ENCODE assay signal across 1 cellular context in the genomic region with DNA sequence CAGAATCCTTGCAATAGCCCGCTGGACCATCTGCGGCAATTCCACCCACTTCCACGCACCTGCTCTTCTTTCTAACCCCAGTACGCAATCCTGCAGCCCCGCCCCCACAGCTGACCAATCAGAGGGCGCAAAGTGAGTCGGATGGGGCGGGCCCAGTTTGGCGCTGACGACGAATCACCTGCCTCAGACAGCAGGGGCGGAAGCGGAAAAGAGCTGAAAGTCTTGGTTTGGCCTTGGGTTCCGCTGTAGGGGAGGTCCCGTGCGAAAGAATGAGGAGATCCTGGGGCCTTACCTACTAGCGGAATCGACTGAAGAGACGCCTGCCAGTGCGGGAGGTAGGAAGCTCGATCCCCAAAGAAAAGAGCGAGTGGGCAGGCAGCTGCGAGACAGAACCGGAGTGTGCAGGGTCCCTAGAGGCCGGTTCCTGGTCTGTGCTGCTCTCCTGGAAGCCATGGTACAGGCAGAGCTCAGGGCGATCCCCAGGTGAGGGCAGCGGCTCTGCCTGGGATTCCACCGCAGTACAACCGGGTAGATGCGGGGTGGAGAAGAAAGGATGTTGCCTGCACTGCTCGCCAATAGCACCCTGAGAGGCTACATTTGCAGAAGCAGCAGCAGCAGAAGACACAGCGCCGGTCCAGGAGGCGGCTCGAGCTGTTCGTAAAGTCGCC.
TF ChIP-seq lines count a peak whose summit lies in the region.

TMEM184C (plus strand) TSS at position 225 of the 668 bp plus-strand sequence. CDS start 560 bp downstream, outside the sequence.

TF ChIP-seq in HepG2, 621 proteins besides CTCF, POLR2A, EP300 and RAD21 (continued from another document and continues in another):
- TF ChIP-seq ZNF280B (CRISPR knock-in tag; IDR thresholded peaks at IDR 0.05; ENCODE audit: borderline replicate concordance) (peak; percentile 77; the same call in 1 of the 2 replicates), DRAP1 (CRISPR knock-in tag; IDR thresholded peaks at IDR 0.05) (peak; percentile 84), HCFC1 (IDR thresholded peaks at IDR 0.05; ENCODE audit: low read depth, low read length) (0 out of 2 replicates have a peak, but pooled peaks have one; percentile 20), PRDM10 (CRISPR knock-in tag; IDR thresholded peaks at IDR 0.05; ENCODE audit: low read depth) (no peak), ZNF780A (CRISPR knock-in tag; IDR thresholded peaks at IDR 0.05) (no peak), TEAD3 (CRISPR knock-in tag; optimal IDR thresholded peaks at IDR 0.05; ENCODE audit: borderline replicate concordance) (no peak), ZFP36 (IDR thresholded peaks at IDR 0.05; ENCODE audit: borderline replicate concordance, low read depth, low read length, partially characterized antibody) (no peak), ZSCAN9 (CRISPR knock-in tag; IDR thresholded peaks at IDR 0.05; ENCODE audit: borderline replicate concordance) (0 out of 2 replicates have a peak, but pooled peaks have one; percentile 34), CENPBD1 (CRISPR knock-in tag; IDR thresholded peaks at IDR 0.05; ENCODE audit: borderline replicate concordance, low read depth) (no peak), GATAD2A (CRISPR knock-in tag; IDR thresholded peaks at IDR 0.05) (no peak), CCAR2 (optimal IDR thresholded peaks at IDR 0.05; ENCODE audit: low read depth, low read length) (no peak), ZFAT (CRISPR knock-in tag; conservative IDR thresholded peaks at IDR 0.05) (no peak), ZNF562 (CRISPR knock-in tag; IDR thresholded peaks at IDR 0.05; ENCODE audit: borderline replicate concordance) (no peak), ZNF550 (CRISPR knock-in tag; IDR thresholded peaks at IDR 0.05; ENCODE audit: borderline replicate concordance) (0 out of 2 replicates have a peak, but pooled peaks have one; percentile 51), HMGXB3 (CRISPR knock-in tag; IDR thresholded peaks at IDR 0.05; ENCODE audit: borderline replicate concordance) (no peak), ZNF335 (CRISPR knock-in tag; IDR thresholded peaks at IDR 0.05) (no peak), ZNF776 (CRISPR knock-in tag; IDR thresholded peaks at IDR 0.05) (no peak), TEAD2 (CRISPR knock-in tag; IDR thresholded peaks at IDR 0.05) (no peak), NFKBIZ (CRISPR knock-in tag; IDR thresholded peaks at IDR 0.05) (no peak), ZNF670 (CRISPR knock-in tag; IDR thresholded peaks at IDR 0.05; ENCODE audit: borderline replicate concordance) (no peak), ZSCAN20 (CRISPR knock-in tag; IDR thresholded peaks at IDR 0.05; ENCODE audit: borderline replicate concordance) (no peak), NONO (IDR thresholded peaks at IDR 0.05) (no peak), NONO (CRISPR knock-in tag; conservative IDR thresholded peaks at IDR 0.05) (peak; percentile 33; the same call in 1 of the 2 replicates), ZNF782 (CRISPR knock-in tag; IDR thresholded peaks at IDR 0.05; ENCODE audit: borderline replicate concordance) (peak; percentile 47; the same call in 1 of the 2 replicates), IRF2 (CRISPR knock-in tag; IDR thresholded peaks at IDR 0.05) (peak; percentile 32; the same call in 1 of the 2 replicates), RARG (CRISPR knock-in tag; IDR thresholded peaks at IDR 0.05; ENCODE audit: low read depth) (no peak), ZNF354B (CRISPR knock-in tag; IDR thresholded peaks at IDR 0.05) (0 out of 2 replicates have a peak, but pooled peaks have one; percentile 20), RELA (CRISPR knock-in tag; IDR thresholded peaks at IDR 0.05) (no peak), ZNF589 (CRISPR knock-in tag; conservative IDR thresholded peaks at IDR 0.05) (no peak), SP2 (CRISPR knock-in tag; IDR thresholded peaks at IDR 0.05) (peak; percentile 95)
- TF ChIP-seq, protein P1, sequence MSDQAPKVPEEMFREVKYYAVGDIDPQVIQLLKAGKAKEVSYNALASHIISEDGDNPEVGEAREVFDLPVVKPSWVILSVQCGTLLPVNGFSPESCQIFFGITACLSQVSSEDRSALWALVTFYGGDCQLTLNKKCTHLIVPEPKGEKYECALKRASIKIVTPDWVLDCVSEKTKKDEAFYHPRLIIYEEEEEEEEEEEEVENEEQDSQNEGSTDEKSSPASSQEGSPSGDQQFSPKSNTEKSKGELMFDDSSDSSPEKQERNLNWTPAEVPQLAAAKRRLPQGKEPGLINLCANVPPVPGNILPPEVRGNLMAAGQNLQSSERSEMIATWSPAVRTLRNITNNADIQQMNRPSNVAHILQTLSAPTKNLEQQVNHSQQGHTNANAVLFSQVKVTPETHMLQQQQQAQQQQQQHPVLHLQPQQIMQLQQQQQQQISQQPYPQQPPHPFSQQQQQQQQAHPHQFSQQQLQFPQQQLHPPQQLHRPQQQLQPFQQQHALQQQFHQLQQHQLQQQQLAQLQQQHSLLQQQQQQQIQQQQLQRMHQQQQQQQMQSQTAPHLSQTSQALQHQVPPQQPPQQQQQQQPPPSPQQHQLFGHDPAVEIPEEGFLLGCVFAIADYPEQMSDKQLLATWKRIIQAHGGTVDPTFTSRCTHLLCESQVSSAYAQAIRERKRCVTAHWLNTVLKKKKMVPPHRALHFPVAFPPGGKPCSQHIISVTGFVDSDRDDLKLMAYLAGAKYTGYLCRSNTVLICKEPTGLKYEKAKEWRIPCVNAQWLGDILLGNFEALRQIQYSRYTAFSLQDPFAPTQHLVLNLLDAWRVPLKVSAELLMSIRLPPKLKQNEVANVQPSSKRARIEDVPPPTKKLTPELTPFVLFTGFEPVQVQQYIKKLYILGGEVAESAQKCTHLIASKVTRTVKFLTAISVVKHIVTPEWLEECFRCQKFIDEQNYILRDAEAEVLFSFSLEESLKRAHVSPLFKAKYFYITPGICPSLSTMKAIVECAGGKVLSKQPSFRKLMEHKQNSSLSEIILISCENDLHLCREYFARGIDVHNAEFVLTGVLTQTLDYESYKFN (CRISPR knock-in tag; conservative IDR thresholded peaks at IDR 0.05), result 0 out of 2 replicates have a peak, but pooled peaks have one; percentile 18
- TF ChIP-seq, protein P2, sequence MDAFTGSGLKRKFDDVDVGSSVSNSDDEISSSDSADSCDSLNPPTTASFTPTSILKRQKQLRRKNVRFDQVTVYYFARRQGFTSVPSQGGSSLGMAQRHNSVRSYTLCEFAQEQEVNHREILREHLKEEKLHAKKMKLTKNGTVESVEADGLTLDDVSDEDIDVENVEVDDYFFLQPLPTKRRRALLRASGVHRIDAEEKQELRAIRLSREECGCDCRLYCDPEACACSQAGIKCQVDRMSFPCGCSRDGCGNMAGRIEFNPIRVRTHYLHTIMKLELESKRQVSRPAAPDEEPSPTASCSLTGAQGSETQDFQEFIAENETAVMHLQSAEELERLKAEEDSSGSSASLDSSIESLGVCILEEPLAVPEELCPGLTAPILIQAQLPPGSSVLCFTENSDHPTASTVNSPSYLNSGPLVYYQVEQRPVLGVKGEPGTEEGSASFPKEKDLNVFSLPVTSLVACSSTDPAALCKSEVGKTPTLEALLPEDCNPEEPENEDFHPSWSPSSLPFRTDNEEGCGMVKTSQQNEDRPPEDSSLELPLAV (CRISPR knock-in tag; conservative IDR thresholded peaks at IDR 0.05; ENCODE audit: low read depth), result no peak
- TF ChIP-seq, protein P3, sequence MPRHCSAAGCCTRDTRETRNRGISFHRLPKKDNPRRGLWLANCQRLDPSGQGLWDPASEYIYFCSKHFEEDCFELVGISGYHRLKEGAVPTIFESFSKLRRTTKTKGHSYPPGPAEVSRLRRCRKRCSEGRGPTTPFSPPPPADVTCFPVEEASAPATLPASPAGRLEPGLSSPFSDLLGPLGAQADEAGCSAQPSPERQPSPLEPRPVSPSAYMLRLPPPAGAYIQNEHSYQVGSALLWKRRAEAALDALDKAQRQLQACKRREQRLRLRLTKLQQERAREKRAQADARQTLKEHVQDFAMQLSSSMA (CRISPR knock-in tag; IDR thresholded peaks at IDR 0.05), result 0 out of 2 replicates have a peak, but pooled peaks have one; percentile 51
- TF ChIP-seq, protein P4, sequence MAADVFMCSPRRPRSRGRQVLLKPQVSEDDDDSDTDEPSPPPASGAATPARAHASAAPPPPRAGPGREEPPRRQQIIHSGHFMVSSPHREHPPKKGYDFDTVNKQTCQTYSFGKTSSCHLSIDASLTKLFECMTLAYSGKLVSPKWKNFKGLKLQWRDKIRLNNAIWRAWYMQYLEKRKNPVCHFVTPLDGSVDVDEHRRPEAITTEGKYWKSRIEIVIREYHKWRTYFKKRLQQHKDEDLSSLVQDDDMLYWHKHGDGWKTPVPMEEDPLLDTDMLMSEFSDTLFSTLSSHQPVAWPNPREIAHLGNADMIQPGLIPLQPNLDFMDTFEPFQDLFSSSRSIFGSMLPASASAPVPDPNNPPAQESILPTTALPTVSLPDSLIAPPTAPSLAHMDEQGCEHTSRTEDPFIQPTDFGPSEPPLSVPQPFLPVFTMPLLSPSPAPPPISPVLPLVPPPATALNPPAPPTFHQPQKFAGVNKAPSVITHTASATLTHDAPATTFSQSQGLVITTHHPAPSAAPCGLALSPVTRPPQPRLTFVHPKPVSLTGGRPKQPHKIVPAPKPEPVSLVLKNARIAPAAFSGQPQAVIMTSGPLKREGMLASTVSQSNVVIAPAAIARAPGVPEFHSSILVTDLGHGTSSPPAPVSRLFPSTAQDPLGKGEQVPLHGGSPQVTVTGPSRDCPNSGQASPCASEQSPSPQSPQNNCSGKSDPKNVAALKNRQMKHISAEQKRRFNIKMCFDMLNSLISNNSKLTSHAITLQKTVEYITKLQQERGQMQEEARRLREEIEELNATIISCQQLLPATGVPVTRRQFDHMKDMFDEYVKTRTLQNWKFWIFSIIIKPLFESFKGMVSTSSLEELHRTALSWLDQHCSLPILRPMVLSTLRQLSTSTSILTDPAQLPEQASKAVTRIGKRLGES (CRISPR knock-in tag; IDR thresholded peaks at IDR 0.05; ENCODE audit: borderline replicate concordance), result no peak
